In genomic region chr3:10273697-10274305, GRCh38 we compare ENCODE assay signal across 14 cellular contexts. TPM values are rescaled to one million over a fixed set of nuclear protein-coding genes. Genes with fewer than 3 reads are reported as not detected.
A peak's percentile ranks its signal among the peaks of the same experiment; 100 is the strongest.
DNase-seq lines count a peak whose midpoint lies in the region; ATAC-seq and TF ChIP-seq lines count a peak whose summit lies in the region.
"Had no signal": no experiment of that assay in that cellular context is flagged by ENCODE, and none has a peak within 500 bp of the region (broad histone marks: within the 10 kb centered on the region; RNA-seq: fewer than 3 reads in every experiment).

No MANE protein-coding gene starts in this region.

- H3K4me1 Mint-ChIP-seq in naive B cell (peaks cover 17 to 32% (median 30%) of the 10 kb centered on the region in 3 donors), Calu3 (ENCODE audit: low read depth, unreplicated experiment) (peaks cover 19% of the 10 kb centered on the region)

- no peaks in the 10 kb centered on the region for H3K9me3 Mint-ChIP-seq in naive B cell
- H3K9me3 Mint-ChIP-seq in Calu3 (ENCODE audit: low read depth, unreplicated experiment) = no peaks in the 10 kb centered on the region
- H3K9me3 Mint-ChIP-seq: neural crest cell had no signal

- no peak for TF ChIP-seq POLR2A in thyroid gland (IDR thresholded peaks at IDR 0.05)

- H3K36me3 ChIP-seq in thyroid gland = peaks cover 14 to 17% of the 10 kb centered on the region in 2 donors

- no peak for ATAC-seq in naive B cell (ENCODE audit: low read depth in 2 of 2)

- H3K27ac Mint-ChIP-seq in naive B cell = peak overlapping the region in 3 of 6 donors; percentile 47 to 84 (median 60)
- H3K27ac Mint-ChIP-seq in Calu3 (ENCODE audit: unreplicated experiment) = no peak overlapping the region

- peaks cover 4 to 8% of the 10 kb centered on the region in 2 donors for H3K36me3 Mint-ChIP-seq in naive B cell
- H3K36me3 Mint-ChIP-seq in Calu3 (ENCODE audit: insufficient read depth, unreplicated experiment) = peaks cover 48% of the 10 kb centered on the region

- H3K9me3 ChIP-seq in thyroid gland = no peaks in the 10 kb centered on the region

- H3K27me3 Mint-ChIP-seq in naive B cell = no peaks in the 10 kb centered on the region
- H3K27me3 Mint-ChIP-seq in Calu3 (ENCODE audit: unreplicated experiment) = no peaks in the 10 kb centered on the region

- CTCF ChIA-PET in Calu3 (lab: Charles Lee) = no interaction called here

- peak overlapping the region in 7 of 8 donors; percentile 8 to 65 (median 21) for H3K4me3 Mint-ChIP-seq in naive B cell
- no peak overlapping the region for H3K4me3 Mint-ChIP-seq in Calu3 (ENCODE audit: low read depth, unreplicated experiment)
- H3K4me3 Mint-ChIP-seq: neural crest cell had no signal

- WGBS in thyroid gland, 2 donors = 59 to 66% methylated on average over 1 of the region's 1 CpG

- BruUV-seq in Calu3 (replicated peaks; lab: Mats Ljungman, UMichigan) = no TSS peak

- H3K27me3 ChIP-seq in thyroid gland = no peaks in the 10 kb centered on the region

- H3K27ac ChIP-seq in thyroid gland = no peak overlapping the region
- H3K27ac ChIP-seq: RWPE1 had no signal

- peak; percentile 42 for DNase-seq in SKM-1 treated with dmso at 0.1 percent for 144 hours (lab: John Stamatoyannopoulos, UW; ENCODE audit: unreplicated experiment)
- DNase-seq in SKM-1 (lab: John Stamatoyannopoulos, UW; ENCODE audit: unreplicated experiment) = no peak
- DNase-seq in KBM-7 = peak; percentile 35
- peak; percentile 27 for DNase-seq in amniotic epithelial cell (ENCODE audit: low read depth)
- no peak for DNase-seq in naive B cell
- DNase-seq in amygdala (lab: John Stamatoyannopoulos, UW) = no peak
- no peak for DNase-seq in thyroid gland
- DNase-seq in Calu3 = no peak
- DNase-seq: amniotic stem cell; NCI-H2171 treated with DMSO at 0.1 percent for 48 hours; stimulated activated naive CD4-positive, alpha-beta T cell treated with Interleukin-2 at 50 U/mL for 16 hours had no signal

- peaks cover 6% of the 10 kb centered on the region in 2 donors for H3K4me1 ChIP-seq in thyroid gland

- intact Hi-C loops in thyroid gland (cut with DNase I) = no loop called here
- intact Hi-C loops in Calu3 (cut with micrococcal nuclease; ENCODE audit: unreplicated experiment) = no loop called here

- no peak overlapping the region for H3K4me3 ChIP-seq in thyroid gland (replicated peaks in 1 of 3)

- no peak for TF ChIP-seq CTCF in thyroid gland (IDR thresholded peaks at IDR 0.05)
- no peak for TF ChIP-seq CTCF in Calu3 (IDR thresholded peaks at IDR 0.05; ENCODE audit: unreplicated experiment)

- in situ Hi-C loops in KBM-7 (cut with MboI; ENCODE audit: low pct_unique_long_range_greater_than_20kb, low sequenced_read_pairs) = no loop called here

RNA-seq across cellular contexts. Expression of gene GHRL, which starts 18.9 kb away (rescaled TPM):
- 1 to 10 TPM in 5 of 6 donors, not detected in 1; 1.8 to 4.9 (median 3.0) TPM for polyA plus RNA-seq in naive B cell (ENCODE audit: low read depth in 6 of 6)
- total RNA-seq in thyroid gland = 1 to 10 TPM in 2 of 4 donors, under 1 TPM in 1, not detected in 1; 0.56 to 1.2 (median 1.1) TPM
- 0.85 and 2.1 TPM in 2 replicates for total RNA-seq in Calu3 (2022)
- total RNA-seq: HT-29 had no signal

RNA-seq across cellular contexts. Expression of gene TATDN2, which starts 25.5 kb away (rescaled TPM):
- polyA plus RNA-seq in naive B cell (ENCODE audit: low read depth in 6 of 6) = 10 to 100 TPM in 2 of 6 donors, 1 to 10 TPM in 4; 5.5 to 12.4 (median 9.7) TPM
- 10 to 100 TPM; 21.4 to 37.1 (median 30.1) TPM for total RNA-seq in thyroid gland
- total RNA-seq in Calu3 (2022) = 34.2 and 34.3 TPM in 2 replicates

RNA-seq across cellular contexts. Expression of gene SEC13, which starts 47.1 kb away (rescaled TPM):
- polyA plus RNA-seq in naive B cell (ENCODE audit: low read depth in 6 of 6) = 100 to 1,000 TPM; 102 to 147 (median 130) TPM
- total RNA-seq in thyroid gland (100 to 1,000 TPM in 3 of 4 donors, 10 to 100 TPM in 1; 93.3 to 156 (median 136) TPM), Calu3 (2022) (94.8 and 96.8 TPM in 2 replicates)

Comparison
In these comparisons a context has a peak if more than half of its experiments do, and no peak if none do; other contexts are left out.
1. DNase-seq: peak in SKM-1 treated with dmso at 0.1 percent for 144 hours (single experiment), KBM-7 (single experiment) and amniotic epithelial cell (single experiment); none in SKM-1 (single experiment), naive B cell (single experiment), amygdala (0 of 56), thyroid gland (0 of 2) and Calu3 (single experiment).